In the genomic region with DNA sequence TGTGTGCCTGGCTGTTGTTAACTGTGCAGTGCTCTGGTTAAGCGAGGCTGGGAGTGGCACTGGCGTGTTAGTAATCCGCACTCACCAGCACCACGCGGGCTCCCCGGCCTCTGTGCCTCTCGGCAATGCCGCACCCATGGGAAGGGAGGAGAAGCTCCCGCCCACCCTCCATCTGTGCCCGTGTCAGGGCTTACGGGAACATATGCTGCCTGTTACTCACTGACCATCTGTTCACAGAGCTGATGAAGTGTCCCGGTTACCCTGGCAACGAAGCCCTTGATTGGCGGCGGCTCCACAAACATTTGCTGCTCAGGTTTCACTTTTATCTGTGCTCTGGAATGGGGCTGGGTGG, we compare ENCODE assay signal across 1 cellular context.
TF ChIP-seq lines count a peak whose summit lies in the region.

No MANE protein-coding gene starts in this region.

TF ChIP-seq in H1, 55 proteins besides CTCF, POLR2A, EP300 and RAD21 (continued from another document):
- TF ChIP-seq HDAC6 (IDR thresholded peaks at IDR 0.05; ENCODE audit: low read depth, low read length): no peak
- TF ChIP-seq E2F6 (IDR thresholded peaks at IDR 0.05): 0 out of 2 replicates have a peak, but pooled peaks have one; percentile 15
- no peak for TF ChIP-seq EGR1 (IDR thresholded peaks at IDR 0.05; ENCODE audit: borderline replicate concordance, low read depth, low read length)
